Comparison of ENCODE assay signal across 16 cellular contexts in the genomic region with DNA sequence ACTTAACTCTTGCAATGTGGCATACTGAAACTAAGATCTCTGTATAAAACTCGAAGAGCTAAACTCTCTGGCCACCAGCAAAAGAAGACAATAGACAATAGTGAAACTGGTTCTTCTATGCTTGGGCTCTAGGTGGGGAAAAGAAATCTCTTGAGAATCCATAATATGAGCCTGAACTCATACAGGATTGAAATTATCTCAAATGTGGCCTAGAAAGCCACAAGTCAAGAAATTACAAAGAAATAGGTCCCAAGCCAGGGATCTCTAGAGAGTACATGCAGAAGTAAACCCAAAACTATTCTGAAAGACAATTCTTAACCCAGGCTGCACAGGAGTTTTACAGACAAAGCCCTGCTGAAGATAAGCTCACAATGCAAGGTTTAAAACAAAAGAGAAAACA.
DNase-seq lines count a peak whose midpoint lies in the region; ATAC-seq and TF ChIP-seq lines count a peak whose summit lies in the region.
"Had no signal": no experiment of that assay in that cellular context is flagged by ENCODE, and none has a peak within 500 bp of the region (broad histone marks: within the 10 kb centered on the region; RNA-seq: fewer than 3 reads in every experiment).

No MANE protein-coding gene starts in this region.

- no peaks in the 10 kb centered on the region for H3K9me3 ChIP-seq in neural progenitor cell (ENCODE audit: low read depth)
- H3K9me3 ChIP-seq: thoracic aorta had no signal

- peaks cover 3% of the 10 kb centered on the region for H3K27me3 Mint-ChIP-seq in neural progenitor cell (ENCODE audit: insufficient read depth, low read depth)

- H3K27me3 ChIP-seq in neural progenitor cell: no peaks in the 10 kb centered on the region
- H3K27me3 ChIP-seq: hepatocyte had no signal

- H3K4me3 ChIP-seq in neural progenitor cell: no peak overlapping the region
- H3K4me3 ChIP-seq: hepatocyte, thoracic aorta had no signal

- H3K4me2 ChIP-seq in neural progenitor cell: peak overlapping the region; percentile 41
- H3K4me2 ChIP-seq: hepatocyte had no signal

- H3K4me1 ChIP-seq in neural progenitor cell: peaks cover 6% of the 10 kb centered on the region

- no peaks in the 10 kb centered on the region for H4K20me1 ChIP-seq in neural progenitor cell (ENCODE audit: low read depth)

- no peaks in the 10 kb centered on the region for H3K4me1 Mint-ChIP-seq in neural progenitor cell

- ATAC-seq in GM19023 (IDR thresholded peaks at IDR 0.05; ENCODE audit: unreplicated experiment): peak; percentile 60
- ATAC-seq in GM21723 (IDR thresholded peaks at IDR 0.05; ENCODE audit: unreplicated experiment): peak; percentile 76
- ATAC-seq in HG03103 (IDR thresholded peaks at IDR 0.05; ENCODE audit: low read depth, unreplicated experiment): peak; percentile 76
- ATAC-seq: Panc1 had no signal

- no peaks in the 10 kb centered on the region for H3K9me3 Mint-ChIP-seq in neural progenitor cell

- no peak overlapping the region for H3K27ac Mint-ChIP-seq in neural progenitor cell

- H3F3A ChIP-seq in neural progenitor cell (ENCODE audit: low read depth): no peaks in the 10 kb centered on the region

- peak overlapping the region; percentile 66 for H2AFZ ChIP-seq in neural progenitor cell (replicated peaks)
- H2AFZ ChIP-seq: hepatocyte had no signal

- no peak for TF ChIP-seq CTCF in neural progenitor cell (IDR thresholded peaks at IDR 0.05)

- no peak overlapping the region for H3K4me3 Mint-ChIP-seq in neural progenitor cell

- DNase-seq in neural progenitor cell (ENCODE audit: low spot score) (no peak), GDM1 (lab: John Stamatoyannopoulos, UW) (no peak), T-helper 1 cell (no peak), C1 segment of cervical spinal cord (lab: John Stamatoyannopoulos, UW) (no peak), NCI-H1417 (lab: John Stamatoyannopoulos, UW) (no peak)
- DNase-seq: activated CD8-positive, alpha-beta memory T cell treated with anti-CD3 and anti-CD28 coated beads, Interleukin-2, amount 50 U/mL, for 4 hours; aorta; effector memory CD4-positive, alpha-beta T cell; mesendoderm; NCI-H2029 treated with DMSO at 0.1 percent for 48 hours had no signal

- H3K79me2 ChIP-seq in neural progenitor cell (ENCODE audit: low read depth): no peaks in the 10 kb centered on the region
- H3K79me2 ChIP-seq: hepatocyte had no signal

- no peaks in the 10 kb centered on the region for H3K36me3 Mint-ChIP-seq in neural progenitor cell

- no peak overlapping the region for H3K27ac ChIP-seq in neural progenitor cell
- H3K27ac ChIP-seq: hepatocyte, thoracic aorta had no signal

- no peaks in the 10 kb centered on the region for H3K36me3 ChIP-seq in neural progenitor cell
- H3K36me3 ChIP-seq: thoracic aorta had no signal

- no peak overlapping the region for H3K9ac ChIP-seq in neural progenitor cell
